ENCODE assay signal across 13 cellular contexts in genomic region chr2:42055573-42056514, GRCh38. TPM values are rescaled to one million over a fixed set of nuclear protein-coding genes. Genes with fewer than 3 reads are reported as not detected.
A peak's percentile ranks its signal among the peaks of the same experiment; 100 is the strongest.
DNase-seq lines count a peak whose midpoint lies in the region; ATAC-seq and TF ChIP-seq lines count a peak whose summit lies in the region.
"Had no signal": no experiment of that assay in that cellular context is flagged by ENCODE, and none has a peak within 500 bp of the region (broad histone marks: within the 10 kb centered on the region; RNA-seq: fewer than 3 reads in every experiment).

No MANE protein-coding gene starts in this region.

- no peak overlapping the region for H3K14ac ChIP-seq in mesenchymal stem cell (ENCODE audit: low read length in 2 of 2)

- peak overlapping the region in 1 of 2 experiments; percentile 28 for H3K18ac ChIP-seq in mesenchymal stem cell (ENCODE audit: low read depth in 1 of 2, low read length in 2 of 2)

- H4K8ac ChIP-seq in mesenchymal stem cell (ENCODE audit: low read length): no peak overlapping the region

- no peak overlapping the region for H2AK5ac ChIP-seq in mesenchymal stem cell (ENCODE audit: low read length, severe bottlenecking)

- peaks cover 31% of the 10 kb centered on the region for H3K79me1 ChIP-seq in mesenchymal stem cell (replicated peaks; ENCODE audit: low read length, poor library complexity, severe bottlenecking)

- no peak overlapping the region for H2AFZ ChIP-seq in mesenchymal stem cell (ENCODE audit: low read depth, low read length)

- intact Hi-C loops in ascending aorta (cut with DNase I): no loop called here

- ATAC-seq in GM19328 (IDR thresholded peaks at IDR 0.05; ENCODE audit: unreplicated experiment): no peak

- H4K91ac ChIP-seq in mesenchymal stem cell (ENCODE audit: low read length): no peak overlapping the region

- POLR2A ChIA-PET in HEK293 (lab: Yijun Ruan, JAX): interaction anchor here (1.4 kb wide), 1 partner anchor 8 kb away, joined by 3 read pairs; the partner anchor contains the start of gene PKDCC

- TF ChIP-seq CTCF in HEK293 (tag by site-specific recombination; IDR thresholded peaks at IDR 0.05) (no peak), ascending aorta (IDR thresholded peaks at IDR 0.05) (no peak)

- 56% methylated on average over 3 of the region's 4 CpGs for WGBS in mesenchymal stem cell

- CTCF ChIA-PET in HEK293 (lab: Yijun Ruan, JAX): interaction anchor here (0.6 to 0.7 kb wide), 2 partner anchors 118 to 353 kb away, joined by 3 to 4 read pairs; no protein-coding TSS in a partner anchor

- H2BK12ac ChIP-seq in mesenchymal stem cell (ENCODE audit: low read length in 2 of 2): peak overlapping the region in 1 of 2 experiments; percentile 15

- H3K9ac ChIP-seq in mesenchymal stem cell (ENCODE audit: low read length) (no peak overlapping the region), subcutaneous abdominal adipose tissue (ENCODE audit: low read length in 5 of 5) (peak overlapping the region in 2 of 5 donors; percentile 11 to 26)

- H3K4ac ChIP-seq in mesenchymal stem cell (ENCODE audit: low read depth in 1 of 2, low read length in 2 of 2): peak overlapping the region in 1 of 2 experiments; percentile 6

- H3K9me3 ChIP-seq in HEK293 (ENCODE audit: control insufficient read depth, insufficient read depth, low read depth, low read length) (no peaks in the 10 kb centered on the region), ascending aorta (no peaks in the 10 kb centered on the region), mesenchymal stem cell (ENCODE audit: control insufficient read depth, low read length) (no peaks in the 10 kb centered on the region), subcutaneous abdominal adipose tissue (ENCODE audit: control insufficient read depth in 5 of 5, low read length in 5 of 5) (no peaks in the 10 kb centered on the region)
- H3K9me3 ChIP-seq: MG63 had no signal

- H3K4me2 ChIP-seq in mesenchymal stem cell (ENCODE audit: low read length, poor library complexity, severe bottlenecking): no peak overlapping the region

- H3K4me1 ChIP-seq in HEK293 (ENCODE audit: control insufficient read depth, insufficient read depth, low read length) (peaks cover 4% of the 10 kb centered on the region), ascending aorta (peaks cover 30 to 72% of the 10 kb centered on the region in 2 donors), mesenchymal stem cell (ENCODE audit: control insufficient read depth, insufficient read depth, low read depth, low read length) (peaks cover 31% of the 10 kb centered on the region), subcutaneous abdominal adipose tissue (ENCODE audit: control insufficient read depth in 5 of 5, insufficient read depth in 5 of 5, low read length in 5 of 5) (peaks cover 27 to 88% (median 84%) of the 10 kb centered on the region in 5 donors)

- H3K27me3 ChIP-seq in ascending aorta (no peaks in the 10 kb centered on the region), mesenchymal stem cell (ENCODE audit: control insufficient read depth in 1 of 2, insufficient read depth in 1 of 2, low read length in 2 of 2) (no peaks in the 10 kb centered on the region), subcutaneous abdominal adipose tissue (ENCODE audit: control insufficient read depth in 5 of 5, insufficient read depth in 4 of 5, low read length in 5 of 5) (no peaks in the 10 kb centered on the region)
- H3K27me3 ChIP-seq: MG63 had no signal

- H3K36me3 ChIP-seq in HEK293 (ENCODE audit: control insufficient read depth in 2 of 2, insufficient read depth in 1 of 2, low read length in 2 of 2) (peaks cover 3 to 79% of the 10 kb centered on the region in 2 experiments; a peak in 2 of 3 replicates), ascending aorta (peaks cover 50 to 63% of the 10 kb centered on the region in 2 donors), mesenchymal stem cell (ENCODE audit: control insufficient read depth in 1 of 2, insufficient read depth in 2 of 2, low read depth in 1 of 2, low read length in 2 of 2) (peaks cover 65% of the 10 kb centered on the region in 2 experiments), subcutaneous abdominal adipose tissue (ENCODE audit: control insufficient read depth in 5 of 5, insufficient read depth in 5 of 5, low read length in 5 of 5) (peaks cover 4 to 72% (median 64%) of the 10 kb centered on the region in 5 donors)

- H3K4me3 ChIP-seq in HEK293 (ENCODE audit: low read depth, low read length): no peak overlapping the region
- no peak overlapping the region for H3K4me3 ChIP-seq in ascending aorta
- no peak overlapping the region for H3K4me3 ChIP-seq in mesenchymal stem cell (ENCODE audit: insufficient read depth in 1 of 2, low read depth in 1 of 2, low read length in 2 of 2)
- peak overlapping the region in 1 of 5 donors; percentile 13 for H3K4me3 ChIP-seq in subcutaneous abdominal adipose tissue (ENCODE audit: low read depth in 1 of 5, low read length in 5 of 5)
- H3K4me3 ChIP-seq: MG63 had no signal

- H3K27ac ChIP-seq in HEK293 (ENCODE audit: extremely low read depth, low read depth, low read length) (no peak overlapping the region), ascending aorta (peak overlapping the region; percentile 97 to 98), mesenchymal stem cell (ENCODE audit: low read length, poor library complexity, severe bottlenecking) (no peak overlapping the region), subcutaneous abdominal adipose tissue (ENCODE audit: low read depth, low read length) (peak overlapping the region; percentile 100)
- H3K27ac ChIP-seq: RWPE1 had no signal

- H3K23ac ChIP-seq in mesenchymal stem cell (ENCODE audit: low read length in 2 of 2): no peak overlapping the region

- H2BK15ac ChIP-seq in mesenchymal stem cell (ENCODE audit: low read depth, poor library complexity, severe bottlenecking): no peak overlapping the region

- no peak overlapping the region for H2BK120ac ChIP-seq in mesenchymal stem cell (ENCODE audit: low read depth, low read length)

- no peak for DNase-seq in ascending aorta (ENCODE audit: low spot score in 2 of 2)
- peak; percentile 9 for DNase-seq in mesenchymal stem cell
- no peak for DNase-seq in NAMALWA (ENCODE audit: low spot score)
- no peak for DNase-seq in DMS53 (lab: John Stamatoyannopoulos, UW)
- no peak for DNase-seq in DMS79 (lab: John Stamatoyannopoulos, UW)
- DNase-seq: activated naive CD4-positive, alpha-beta T cell; MG63; NCI-H446 had no signal

- H2BK5ac ChIP-seq in mesenchymal stem cell (ENCODE audit: low read depth, low read length, poor library complexity, severe bottlenecking): no peak overlapping the region

TF ChIP-seq in HEK293, 187 proteins besides CTCF, POLR2A, EP300 and RAD21:
- TF ChIP-seq ZNF146 (tag by site-specific recombination; IDR thresholded peaks at IDR 0.05) (no peak), ZNF645 (tag by site-specific recombination; IDR thresholded peaks at IDR 0.05) (no peak), ZNF549 (tag by site-specific recombination; IDR thresholded peaks at IDR 0.05) (no peak), PRDM4 (tag by site-specific recombination; IDR thresholded peaks at IDR 0.05) (peak; percentile 7; the same call in 1 of the 2 replicates), ZIC2 (tag by site-specific recombination; IDR thresholded peaks at IDR 0.05) (0 out of 2 replicates have a peak, but pooled peaks have one; percentile 25)

RNA-seq across cellular contexts. Expression of gene PKDCC, which starts 8.0 kb away (rescaled TPM):
- 210 TPM for total RNA-seq in ascending aorta
- polyA plus RNA-seq in mesenchymal stem cell (2013, experiment 1 of 2): 35.7 TPM
- polyA plus RNA-seq in mesenchymal stem cell (2013, experiment 2 of 2): 35.3 TPM
- polyA plus RNA-seq: CD14-positive monocyte had no signal

Comparison
In these comparisons a context has a peak if more than half of its experiments do, and no peak if none do; other contexts are left out.
1. H3K27ac ChIP-seq: peak in ascending aorta (2 of 2) and subcutaneous abdominal adipose tissue (single experiment); none in HEK293 (single experiment) and mesenchymal stem cell (single experiment).